ENCODE assay signal across 12 cellular contexts in genomic region chr16:24737916-24738594, GRCh38. TPM values are rescaled to one million over a fixed set of nuclear protein-coding genes. Genes with fewer than 3 reads are reported as not detected.
DNase-seq lines count a peak whose midpoint lies in the region; ATAC-seq and TF ChIP-seq lines count a peak whose summit lies in the region.
"Had no signal": no experiment of that assay in that cellular context is flagged by ENCODE, and none has a peak within 500 bp of the region (broad histone marks: within the 10 kb centered on the region; RNA-seq: fewer than 3 reads in every experiment).

No MANE protein-coding gene starts in this region.

- no peaks in the 10 kb centered on the region for H3K9me2 ChIP-seq in Karpas-422 (replicated peaks; ENCODE audit: insufficient read depth, low read length)

- TF ChIP-seq CTCF in breast epithelium (IDR thresholded peaks at IDR 0.05) (no peak), tibial nerve (IDR thresholded peaks at IDR 0.05) (no peak)

- H3K4me3 ChIP-seq in breast epithelium (no peak overlapping the region), muscle layer of duodenum (ENCODE audit: low read depth in 1 of 2, low read length in 2 of 2) (no peak overlapping the region), tibial nerve (no peak overlapping the region), Karpas-422 (ENCODE audit: low read length) (no peak overlapping the region)

- H3K27ac ChIP-seq in breast epithelium: peak overlapping the region; percentile 22 to 34
- peak overlapping the region; percentile 19 for H3K27ac ChIP-seq in muscle layer of duodenum (ENCODE audit: low read length)
- peak overlapping the region in 3 of 4 donors; percentile 27 to 80 (median 78) for H3K27ac ChIP-seq in tibial nerve
- no peak overlapping the region; the same call in 1 of the 2 replicates for H3K27ac ChIP-seq in Karpas-422 (ENCODE audit: low read length)

- no peak overlapping the region for H3K9ac ChIP-seq in Karpas-422 (ENCODE audit: low read length)

- peaks cover 0 to 33% of the 10 kb centered on the region in 2 donors for H3K4me1 ChIP-seq in breast epithelium
- peaks cover 13 to 93% of the 10 kb centered on the region in 2 donors for H3K4me1 ChIP-seq in muscle layer of duodenum (ENCODE audit: control insufficient read depth in 1 of 2, insufficient read depth in 2 of 2, low read length in 2 of 2)
- peaks cover 0 to 99% (median 57%) of the 10 kb centered on the region in 4 donors for H3K4me1 ChIP-seq in tibial nerve
- peaks cover 57% of the 10 kb centered on the region for H3K4me1 ChIP-seq in Karpas-422 (ENCODE audit: low read length)

- no peaks in the 10 kb centered on the region for H3K9me3 Mint-ChIP-seq in activated T-cell treated with anti-CD3 and anti-CD28 coated beads, Interleukin-2, amount 50 U/mL, for 72 hours

- H3K36me3 ChIP-seq in breast epithelium (no peaks in the 10 kb centered on the region), muscle layer of duodenum (ENCODE audit: control insufficient read depth in 1 of 2, insufficient read depth in 2 of 2, low read length in 2 of 2) (peaks cover 0 to 9% of the 10 kb centered on the region in 2 donors), tibial nerve (peaks cover 0 to 7% (median 0%) of the 10 kb centered on the region in 3 donors), Karpas-422 (ENCODE audit: insufficient read depth, low read length) (peaks cover 43% of the 10 kb centered on the region)

- no peak for ATAC-seq in activated T-cell treated with anti-CD3 and anti-CD28 coated beads, Interleukin-2, amount 50 U/mL, for 72 hours (replicated peaks in 1 of 2)

- no peak for DNase-seq in activated T-cell treated with anti-CD3 and anti-CD28 coated beads, Interleukin-2, amount 50 U/mL, for 72 hours
- no peak for DNase-seq in activated T-cell treated with anti-CD3 and anti-CD28 coated beads for 4 hours
- DNase-seq in breast epithelium (ENCODE audit: low spot score in 2 of 2): no peak
- DNase-seq in tibial nerve (ENCODE audit: low spot score in 2 of 2): no peak
- no peak for DNase-seq in NCI-H1436 treated with DMSO at 0.1 percent for 48 hours (lab: John Stamatoyannopoulos, UW)
- no peak for DNase-seq in cortex of kidney (lab: John Stamatoyannopoulos, UW)
- DNase-seq in Karpas-422: no peak
- DNase-seq: foreskin melanocyte; mesendoderm; NCI-H510A treated with DMSO at 0.1 percent for 48 hours; stimulated activated naive CD4-positive, alpha-beta T cell treated with Interleukin-2 at 50 U/mL for 16 hours had no signal

- H3K79me2 ChIP-seq in Karpas-422 (ENCODE audit: low read length): peaks cover 100% of the 10 kb centered on the region

- peaks cover 89% of the 10 kb centered on the region for H3K4me1 Mint-ChIP-seq in activated T-cell treated with anti-CD3 and anti-CD28 coated beads, Interleukin-2, amount 50 U/mL, for 72 hours (ENCODE audit: low read depth)

- peaks cover 35% of the 10 kb centered on the region for H4K20me1 ChIP-seq in Karpas-422 (ENCODE audit: insufficient read depth, low read depth, low read length)

- 52 to 59% methylated on average over 5 of the region's 5 CpGs for WGBS in tibial nerve, 2 donors

- peak overlapping the region in 1 of 2 donors; percentile 29 for H3K4me3 Mint-ChIP-seq in activated T-cell treated with anti-CD3 and anti-CD28 coated beads, Interleukin-2, amount 50 U/mL, for 72 hours

- H2AFZ ChIP-seq in Karpas-422 (ENCODE audit: low read length): no peak overlapping the region

- peak overlapping the region; percentile 21 for H3K27ac Mint-ChIP-seq in activated T-cell treated with anti-CD3 and anti-CD28 coated beads, Interleukin-2, amount 50 U/mL, for 72 hours

- no peak for TF ChIP-seq EP300 in tibial nerve (IDR thresholded peaks at IDR 0.05)

- H3K36me3 Mint-ChIP-seq in activated T-cell treated with anti-CD3 and anti-CD28 coated beads, Interleukin-2, amount 50 U/mL, for 72 hours (ENCODE audit: insufficient read depth in 2 of 2): peaks cover 12 to 25% of the 10 kb centered on the region in 2 donors

- no peak for TF ChIP-seq POLR2A in breast epithelium (IDR thresholded peaks at IDR 0.05)
- no peak for TF ChIP-seq POLR2A in tibial nerve (IDR thresholded peaks at IDR 0.05)

- no peaks in the 10 kb centered on the region for H3K27me3 Mint-ChIP-seq in activated T-cell treated with anti-CD3 and anti-CD28 coated beads, Interleukin-2, amount 50 U/mL, for 72 hours (ENCODE audit: low read depth)

- H3K9me3 ChIP-seq in breast epithelium (no peaks in the 10 kb centered on the region), muscle layer of duodenum (ENCODE audit: control insufficient read depth in 1 of 2, low read length in 2 of 2) (no peaks in the 10 kb centered on the region), tibial nerve (no peaks in the 10 kb centered on the region), Karpas-422 (ENCODE audit: low read length) (no peaks in the 10 kb centered on the region)

- H3K4me2 ChIP-seq in Karpas-422 (ENCODE audit: low read depth, low read length, poor library complexity, severe bottlenecking): no peak overlapping the region

- intact Hi-C loops in breast epithelium (cut with DNase I; ENCODE audit: low total_unique reads): no loop called here

- H3K27me3 ChIP-seq in breast epithelium: no peaks in the 10 kb centered on the region
- no peaks in the 10 kb centered on the region for H3K27me3 ChIP-seq in muscle layer of duodenum (ENCODE audit: low read depth, low read length)
- H3K27me3 ChIP-seq in tibial nerve: no peaks in the 10 kb centered on the region
- no peaks in the 10 kb centered on the region for H3K27me3 ChIP-seq in Karpas-422 (ENCODE audit: low read length)

RNA-seq across cellular contexts. Expression of gene TNRC6A, which starts 8.6 kb away (rescaled TPM):
- 10 to 100 TPM; 37.4 to 39.7 TPM for total RNA-seq in activated T-cell treated with anti-CD3 and anti-CD28 coated beads, Interleukin-2, amount 50 U/mL, for 72 hours
- total RNA-seq in breast epithelium (10 to 100 TPM; 49.3 to 84.9 (median 59.6) TPM), tibial nerve (10 to 100 TPM; 47.7 to 74.5 (median 59.6) TPM)
- total RNA-seq in Karpas-422 (2014; rRNA removed; shearing (Covaris generic); ENCODE audit: low replicate concordance): 27.2 and 72.4 TPM in 2 replicates
